ENCODE assay signal across 27 cellular contexts in genomic region chr18:52244658-52245057, GRCh38.
"Had no signal": no experiment of that assay in that cellular context is flagged by ENCODE, and none has a peak within 500 bp of the region (broad histone marks: within the 10 kb centered on the region; RNA-seq: fewer than 3 reads in every experiment).

No MANE protein-coding gene starts in this region.

- H3K4me3 ChIP-seq: stomach, suprapubic skin, testis, thoracic aorta, thyroid gland, tibial artery, tibial nerve, transverse colon, upper lobe of left lung, upper lobe of right lung, uterus, vagina had no signal

- H3K27me3 ChIP-seq: stomach, suprapubic skin, testis, thyroid gland, tibial artery, tibial nerve, transverse colon, upper lobe of left lung, upper lobe of right lung, uterus, vagina had no signal

- FAIRE-seq: urothelium cell line had no signal

- H3K9me3 ChIP-seq: suprapubic skin, testis, thoracic aorta, thyroid gland, tibial artery, tibial nerve, transverse colon, upper lobe of left lung, uterus, vagina had no signal

- H3K36me3 ChIP-seq: stomach, suprapubic skin, thoracic aorta, thyroid gland, tibial artery, tibial nerve, transverse colon, upper lobe of left lung, upper lobe of right lung, uterus, vagina had no signal

- H3K27ac ChIP-seq: stomach, suprapubic skin, testis, thoracic aorta, thyroid gland, tibial artery, tibial nerve, transverse colon, upper lobe of left lung, upper lobe of right lung, uterus, vagina had no signal

- DNase-seq: stimulated activated CD4-positive, alpha-beta T cell treated with anti-CD3 and anti-CD28 coated beads, Interleukin-2, amount 100 ng/mL, for 48 hours; stimulated activated CD4-positive, alpha-beta T cell treated with anti-CD3 and anti-CD28 coated beads, Interleukin-4, amount 100 ng/mL, for 1 hour; stimulated activated CD4-positive, alpha-beta T cell treated with anti-CD3 and anti-CD28 coated beads, Interleukin-4, amount 100 ng/mL, for 24 hours; stimulated activated CD4-positive, alpha-beta T cell treated with anti-CD3 and anti-CD28 coated beads, Interleukin-4, amount 100 ng/mL, for 4 hours; stimulated activated CD8-positive, alpha-beta memory T cell treated with anti-CD3 and anti-CD28 coated beads, Interleukin-4, amount 100 ng/mL, for 48 hours; stimulated activated naive B cell treated with anti-CD40 and anti-IgM and Interleukin-4, amounts not matched to agents 10 μg/mL and 1 μg/mL and 100 μg/mL, for 72 hours; stimulated activated naive CD4-positive, alpha-beta T cell; stimulated activated naive CD4-positive, alpha-beta T cell treated with Interleukin-2 at 50 U/mL for 16 hours; stimulated activated naive CD8-positive, alpha-beta T cell treated with anti-CD3 and anti-CD28 coated beads, Interleukin-15, amount 100 ng/mL, for 72 hours; stimulated activated naive CD8-positive, alpha-beta T cell treated with anti-CD3 and anti-CD28 coated beads, Interleukin-15, Interleukin-2, amounts not matched to agents 100 U/mL and 50 U/mL, for 24 hours; stomach; substantia nigra; testis; thyroid gland; tibial artery; transverse colon; trophoblast cell; upper lobe of left lung; upper lobe of right lung; uterus had no signal

- ATAC-seq: stimulated activated effector memory CD8-positive, alpha-beta T cell treated with anti-CD3 and anti-CD28 coated beads, Interleukin-12 subunit alpha, Interleukin-12 subunit beta, amount 100 ng/mL, for 72 hours; stimulated activated memory B cell treated with anti-CD40 and anti-IgM and Interleukin-4, amounts not matched to agents 10 μg/mL and 1 μg/mL and 100 μg/mL, for 72 hours; stimulated activated naive B cell treated with anti-CD40 and anti-IgM and Interleukin-4, amounts not matched to agents 10 μg/mL and 1 μg/mL and 100 μg/mL, for 72 hours; stimulated activated naive CD8-positive, alpha-beta T cell treated with anti-CD3 and anti-CD28 coated beads, Interleukin-15, amount 100 ng/mL, for 72 hours; stimulated activated naive CD8-positive, alpha-beta T cell treated with anti-CD3 and anti-CD28 coated beads, Interleukin-15, Interleukin-2, amounts not matched to agents 100 U/mL and 50 U/mL, for 24 hours; upper lobe of right lung had no signal

- H3K4me1 ChIP-seq: stomach, suprapubic skin, testis, thyroid gland, tibial artery, tibial nerve, transverse colon, upper lobe of left lung, upper lobe of right lung, uterus, vagina had no signal
